ENCODE assay signal across 18 cellular contexts in the genomic region with DNA sequence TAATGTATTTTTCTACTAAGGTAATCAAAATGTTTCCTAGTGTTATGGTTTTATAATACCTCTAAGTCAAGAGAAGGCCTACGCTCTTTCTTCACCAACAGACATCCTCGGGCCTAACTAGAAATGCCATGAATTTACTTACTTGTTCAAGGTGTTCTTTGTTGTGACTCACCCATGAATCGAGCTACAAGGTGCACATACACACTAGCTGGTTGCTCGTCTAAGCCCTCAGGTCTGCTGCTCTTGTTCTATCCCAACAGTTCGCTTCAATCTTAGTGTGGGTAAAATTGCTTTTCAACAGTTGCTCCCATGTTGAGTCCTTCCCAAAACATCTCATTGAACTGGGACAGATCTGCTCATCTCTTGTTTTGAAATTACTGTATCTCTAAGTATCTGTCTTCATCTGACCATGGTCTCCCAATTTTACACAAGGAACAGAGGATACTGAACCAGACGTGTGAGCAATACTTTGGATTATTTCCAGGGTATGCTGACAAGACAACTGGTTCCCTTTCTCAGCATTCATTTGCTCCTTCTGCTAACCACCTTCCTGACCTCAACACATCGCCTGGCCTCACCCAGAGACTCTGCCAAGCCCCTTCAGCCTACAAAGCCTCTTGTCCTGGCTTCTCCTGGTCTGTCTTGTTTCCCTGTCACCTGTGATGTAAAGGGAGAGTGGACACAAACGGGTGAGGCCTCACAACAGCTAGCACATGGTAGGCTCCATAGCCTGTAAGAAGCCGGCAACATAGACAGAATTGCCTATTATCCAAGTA.
DNase-seq lines count a peak whose midpoint lies in the region; ATAC-seq and TF ChIP-seq lines count a peak whose summit lies in the region.
"Had no signal": no experiment of that assay in that cellular context is flagged by ENCODE, and none has a peak within 500 bp of the region (broad histone marks: within the 10 kb centered on the region; RNA-seq: fewer than 3 reads in every experiment).

No MANE protein-coding gene starts in this region.

- no peak for TF ChIP-seq POLR2A in HCT116 (IDR thresholded peaks at IDR 0.05; ENCODE audit: borderline replicate concordance, extremely low read depth, insufficient read depth, insufficient read length)

- no TSS peak for BruUV-seq in HCT116 (replicated peaks; lab: Mats Ljungman, UMichigan)

- intact Hi-C loops in HCT116 (cut with micrococcal nuclease) (no loop called here), head of caudate nucleus (cut with DNase I) (no loop called here)

- RAD21 ChIA-PET in HCT116 (lab: Charles Lee; ENCODE audit: low non-redundant PET in 1 of 2, low total read pairs in 2 of 2, uncharacterized antibody in 2 of 2, unreplicated experiment in 2 of 2), result no interaction called here

- H2AFZ ChIP-seq in HCT116 (ENCODE audit: low read depth, low read length, poor library complexity, severe bottlenecking) (no peak overlapping the region), SK-N-SH (ENCODE audit: low read depth) (no peak overlapping the region)

- WGBS in SK-N-SH (ENCODE audit: low lambda C conversion rate), result 56% methylated on average over 9 of the region's 9 CpGs

- no peaks in the 10 kb centered on the region for H3K27me3 ChIP-seq in HCT116 (ENCODE audit: insufficient read depth, low read length)
- no peaks in the 10 kb centered on the region for H3K27me3 ChIP-seq in SK-N-SH (ENCODE audit: insufficient read depth)
- H3K27me3 ChIP-seq in skeletal muscle satellite cell (ENCODE audit: control insufficient read depth, insufficient read depth, low read length), result no peaks in the 10 kb centered on the region
- H3K27me3 ChIP-seq: esophagus squamous epithelium, upper lobe of left lung had no signal

- POLR2A ChIA-PET in HCT116 (lab: Charles Lee), result no interaction called here
- POLR2A ChIA-PET in SK-N-SH (lab: Yijun Ruan, JAX), result no interaction called here

- peak in 1 of 2 experiments; percentile 64; a peak in 1 of 4 replicates for TF ChIP-seq EP300 in SK-N-SH (IDR thresholded peaks at IDR 0.05; ENCODE audit: borderline replicate concordance in 1 of 2, low read depth in 1 of 2, low read length in 1 of 2)

- no peak for ATAC-seq in HCT116
- no peak for ATAC-seq in GM19351 (IDR thresholded peaks at IDR 0.05; ENCODE audit: unreplicated experiment)
- no peak for ATAC-seq in GM21360 (IDR thresholded peaks at IDR 0.05; ENCODE audit: unreplicated experiment)
- ATAC-seq: activated CD4-positive, alpha-beta T cell treated with anti-CD3 and anti-CD28 coated beads for 36 hours; T-helper 17 cell had no signal

- TF ChIP-seq RAD21 in HCT116 (IDR thresholded peaks at IDR 0.05; ENCODE audit: low read depth), result no peak
- no peak for TF ChIP-seq RAD21 in SK-N-SH (IDR thresholded peaks at IDR 0.05; ENCODE audit: low read length)

- DNase-seq in HCT116 (ENCODE audit: low read depth, low spot score), result no peak
- DNase-seq in SK-N-SH, result no peak
- DNase-seq in fibroblast of peridontal ligament (ENCODE audit: extremely low read depth), result peak; percentile 32
- no peak for DNase-seq in COR-L47 (lab: John Stamatoyannopoulos, UW)
- DNase-seq in head of caudate nucleus, result no peak
- DNase-seq: activated CD4-positive, alpha-beta T cell treated with anti-CD3 and anti-CD28 coated beads for 36 hours; activated naive CD8-positive, alpha-beta T cell treated with anti-CD3 and anti-CD28 coated beads, Interleukin-2, amount 10 ng/mL, durations not matched to agents 7 days and 5 days; activated T-cell treated with anti-CD3 and anti-CD28 coated beads for 4 hours; CD4-positive, alpha-beta memory T cell; cortex of kidney; esophagus squamous epithelium; stimulated activated naive CD4-positive, alpha-beta T cell; T-helper 17 cell; upper lobe of left lung had no signal

- H3K9me3 ChIP-seq in HCT116 (ENCODE audit: control insufficient read depth in 1 of 2, insufficient read depth in 1 of 2, low read depth in 1 of 2, low read length in 2 of 2), result no peaks in the 10 kb centered on the region
- no peaks in the 10 kb centered on the region for H3K9me3 ChIP-seq in SK-N-SH
- H3K9me3 ChIP-seq in skeletal muscle satellite cell (replicated peaks; ENCODE audit: low read length), result no peaks in the 10 kb centered on the region
- H3K9me3 ChIP-seq: esophagus squamous epithelium, upper lobe of left lung had no signal

- H3K9ac ChIP-seq in HCT116 (ENCODE audit: low read length) (0 out of 2 replicates have a peak overlapping the region, but pooled peaks have one; percentile 1), SK-N-SH (peak overlapping the region; percentile 12; the same call in 1 of the 2 replicates), skeletal muscle satellite cell (ENCODE audit: low read depth, low read length) (peak overlapping the region; percentile 48)

- CTCF ChIA-PET in HCT116 (lab: Charles Lee), result interaction anchor here (2.4 kb wide), 1 partner anchor 9 kb away, joined by 15 read pairs; no protein-coding TSS in a partner anchor
- CTCF ChIA-PET in SK-N-SH (lab: Yijun Ruan, JAX), result interaction anchor here (3.0 kb wide), 1 partner anchor 12 kb away, joined by 16 read pairs; no protein-coding TSS in a partner anchor

- H4K20me1 ChIP-seq in HCT116 (ENCODE audit: insufficient read depth), result no peaks in the 10 kb centered on the region
- H4K20me1 ChIP-seq in SK-N-SH (ENCODE audit: insufficient read depth), result no peaks in the 10 kb centered on the region

- H3K4me2 ChIP-seq in HCT116 (ENCODE audit: low read length) (peak overlapping the region; percentile 9), SK-N-SH (peak overlapping the region; percentile 32), skeletal muscle satellite cell (ENCODE audit: low read length) (peak overlapping the region; percentile 70)

- H3K9me2 ChIP-seq in HCT116 (ENCODE audit: insufficient read depth), result no peaks in the 10 kb centered on the region
- no peaks in the 10 kb centered on the region for H3K9me2 ChIP-seq in SK-N-SH

- peaks cover 10 to 33% of the 10 kb centered on the region in 2 experiments for H3K4me1 ChIP-seq in HCT116 (ENCODE audit: control insufficient read depth in 1 of 2, insufficient read depth in 2 of 2, low read length in 2 of 2)
- H3K4me1 ChIP-seq in SK-N-SH (ENCODE audit: control insufficient read depth in 1 of 2, insufficient read depth in 2 of 2, low read depth in 1 of 2, low read length in 1 of 2), result peaks cover 8 to 14% of the 10 kb centered on the region in 2 experiments
- peaks cover 44% of the 10 kb centered on the region for H3K4me1 ChIP-seq in skeletal muscle satellite cell (ENCODE audit: control insufficient read depth, insufficient read depth, low read length)
- H3K4me1 ChIP-seq: esophagus squamous epithelium had no signal

- no peaks in the 10 kb centered on the region for H3K36me3 ChIP-seq in HCT116 (ENCODE audit: control insufficient read depth in 1 of 2, insufficient read depth in 2 of 2, low read length in 2 of 2)
- H3K36me3 ChIP-seq in SK-N-SH (replicated peaks in 1 of 2; ENCODE audit: control insufficient read depth in 1 of 2, insufficient read depth in 2 of 2, low read length in 1 of 2), result peaks cover 0 to 7% of the 10 kb centered on the region in 2 experiments
- peaks cover 4% of the 10 kb centered on the region for H3K36me3 ChIP-seq in skeletal muscle satellite cell (ENCODE audit: insufficient read depth, low read length)
- H3K36me3 ChIP-seq: esophagus squamous epithelium, upper lobe of left lung had no signal

- H3K4me3 ChIP-seq in HCT116 (replicated peaks in 1 of 2; ENCODE audit: low read depth in 1 of 2, low read length in 2 of 2), result no peak overlapping the region
- no peak overlapping the region for H3K4me3 ChIP-seq in SK-N-SH (ENCODE audit: low read depth in 2 of 2, low read length in 1 of 2)
- peak overlapping the region; percentile 45 for H3K4me3 ChIP-seq in skeletal muscle satellite cell (ENCODE audit: low read length)
- H3K4me3 ChIP-seq: esophagus squamous epithelium, skin epidermis, upper lobe of left lung had no signal

- no peak for TF ChIP-seq CTCF in HCT116 (IDR thresholded peaks at IDR 0.05 in 2 of 3, conservative IDR thresholded peaks at IDR 0.05 in 1 of 3; ENCODE audit: borderline replicate concordance in 1 of 3, insufficient read depth in 1 of 3, low read depth in 2 of 3, low read length in 2 of 3)
- no peak for TF ChIP-seq CTCF in SK-N-SH (IDR thresholded peaks at IDR 0.05)

- H3K27ac ChIP-seq in HCT116 (ENCODE audit: low read depth, low read length), result no peak overlapping the region
- H3K27ac ChIP-seq in SK-N-SH (ENCODE audit: low read depth in 2 of 2, low read length in 1 of 2), result peak overlapping the region; percentile 50 to 96
- H3K27ac ChIP-seq: esophagus squamous epithelium, upper lobe of left lung had no signal

- peaks cover 46% of the 10 kb centered on the region for H3F3A ChIP-seq in SK-N-SH (replicated peaks; ENCODE audit: insufficient read depth)

- no peaks in the 10 kb centered on the region for H3K79me2 ChIP-seq in HCT116 (ENCODE audit: insufficient read depth, low read length)
- peaks cover 72% of the 10 kb centered on the region for H3K79me2 ChIP-seq in SK-N-SH (ENCODE audit: insufficient read depth)

TF ChIP-seq in HCT116, 20 proteins besides CTCF, POLR2A, EP300 and RAD21 (continues in another document):
- no peak for TF ChIP-seq EZH2phosphoT487 (IDR thresholded peaks at IDR 0.05; ENCODE audit: borderline replicate concordance)
- TF ChIP-seq SRF (IDR thresholded peaks at IDR 0.05; ENCODE audit: low read depth), result no peak

TF ChIP-seq in SK-N-SH, 30 proteins besides CTCF, POLR2A, EP300 and RAD21 (continues in another document):
- TF ChIP-seq, protein P1, sequence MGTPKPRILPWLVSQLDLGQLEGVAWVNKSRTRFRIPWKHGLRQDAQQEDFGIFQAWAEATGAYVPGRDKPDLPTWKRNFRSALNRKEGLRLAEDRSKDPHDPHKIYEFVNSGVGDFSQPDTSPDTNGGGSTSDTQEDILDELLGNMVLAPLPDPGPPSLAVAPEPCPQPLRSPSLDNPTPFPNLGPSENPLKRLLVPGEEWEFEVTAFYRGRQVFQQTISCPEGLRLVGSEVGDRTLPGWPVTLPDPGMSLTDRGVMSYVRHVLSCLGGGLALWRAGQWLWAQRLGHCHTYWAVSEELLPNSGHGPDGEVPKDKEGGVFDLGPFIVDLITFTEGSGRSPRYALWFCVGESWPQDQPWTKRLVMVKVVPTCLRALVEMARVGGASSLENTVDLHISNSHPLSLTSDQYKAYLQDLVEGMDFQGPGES (IDR thresholded peaks at IDR 0.05; ENCODE audit: low read depth, low read length), result no peak
- TF ChIP-seq, protein P2, sequence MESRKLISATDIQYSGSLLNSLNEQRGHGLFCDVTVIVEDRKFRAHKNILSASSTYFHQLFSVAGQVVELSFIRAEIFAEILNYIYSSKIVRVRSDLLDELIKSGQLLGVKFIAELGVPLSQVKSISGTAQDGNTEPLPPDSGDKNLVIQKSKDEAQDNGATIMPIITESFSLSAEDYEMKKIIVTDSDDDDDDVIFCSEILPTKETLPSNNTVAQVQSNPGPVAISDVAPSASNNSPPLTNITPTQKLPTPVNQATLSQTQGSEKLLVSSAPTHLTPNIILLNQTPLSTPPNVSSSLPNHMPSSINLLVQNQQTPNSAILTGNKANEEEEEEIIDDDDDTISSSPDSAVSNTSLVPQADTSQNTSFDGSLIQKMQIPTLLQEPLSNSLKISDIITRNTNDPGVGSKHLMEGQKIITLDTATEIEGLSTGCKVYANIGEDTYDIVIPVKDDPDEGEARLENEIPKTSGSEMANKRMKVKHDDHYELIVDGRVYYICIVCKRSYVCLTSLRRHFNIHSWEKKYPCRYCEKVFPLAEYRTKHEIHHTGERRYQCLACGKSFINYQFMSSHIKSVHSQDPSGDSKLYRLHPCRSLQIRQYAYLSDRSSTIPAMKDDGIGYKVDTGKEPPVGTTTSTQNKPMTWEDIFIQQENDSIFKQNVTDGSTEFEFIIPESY (IDR thresholded peaks at IDR 0.05; ENCODE audit: borderline replicate concordance, low read depth), result no peak

Comparison
In these comparisons a context has a peak if more than half of its experiments do, and no peak if none do; other contexts are left out.
1. H3K4me2 ChIP-seq: peak in every context shown above with its lines; median percentile 70 in skeletal muscle satellite cell; 32 in SK-N-SH; 9 in HCT116.